Comparison of ENCODE assay signal across 9 cellular contexts in genomic region chr5:33423018-33423630, GRCh38. TPM values are rescaled to one million over a fixed set of nuclear protein-coding genes. Genes with fewer than 3 reads are reported as not detected.
DNase-seq lines count a peak whose midpoint lies in the region; ATAC-seq and TF ChIP-seq lines count a peak whose summit lies in the region.
"Had no signal": no experiment of that assay in that cellular context is flagged by ENCODE, and none has a peak within 500 bp of the region (broad histone marks: within the 10 kb centered on the region; RNA-seq: fewer than 3 reads in every experiment).

No MANE protein-coding gene starts in this region.

- H3K27me3 ChIP-seq in GM23338 (ENCODE audit: insufficient read depth) (no peaks in the 10 kb centered on the region), psoas muscle (ENCODE audit: insufficient read depth in 3 of 3, low read length in 2 of 3) (no peaks in the 10 kb centered on the region)

- TF ChIP-seq CTCF in GM23338 (conservative IDR thresholded peaks at IDR 0.05; ENCODE audit: low read depth in 2 of 2), result peak; percentile 42 to 64
- TF ChIP-seq CTCF in psoas muscle (IDR thresholded peaks at IDR 0.05), result peak; percentile 36

- no peak overlapping the region for H3K27ac Mint-ChIP-seq in GM23338
- H3K27ac Mint-ChIP-seq: naive thymus-derived CD8-positive, alpha-beta T cell had no signal

- intact Hi-C loops in psoas muscle (cut with DNase I), result no loop called here

- H3K27me3 Mint-ChIP-seq in GM23338 (ENCODE audit: insufficient read depth, low read depth, poor library complexity), result no peaks in the 10 kb centered on the region

- H2AFZ ChIP-seq in GM23338, result no peak overlapping the region

- DNase-seq in GM23338 (ENCODE audit: low spot score) (peak; percentile 34), NCI-H2196 treated with DMSO at 0.1 percent for 48 hours (lab: John Stamatoyannopoulos, UW; ENCODE audit: unreplicated experiment) (peak; percentile 5), dermis microvascular lymphatic vessel endothelial cell (ENCODE audit: low read depth in 2 of 2) (peak; percentile 44 to 62), psoas muscle (no peak), mesenteric fat pad (ENCODE audit: low spot score) (no peak)
- no peak for DNase-seq in stimulated activated naive CD4-positive, alpha-beta T cell treated with Interleukin-2 at 50 U/mL for 16 hours (lab: John Stamatoyannopoulos, UW)

- no peaks in the 10 kb centered on the region for H3F3A ChIP-seq in GM23338 (replicated peaks; ENCODE audit: low read depth)

- ATAC-seq in GM23338 (no peak), psoas muscle (no peak), HG03280 (IDR thresholded peaks at IDR 0.05; ENCODE audit: unreplicated experiment) (no peak), GM21529 (IDR thresholded peaks at IDR 0.05; ENCODE audit: unreplicated experiment) (no peak)
- ATAC-seq: naive thymus-derived CD8-positive, alpha-beta T cell had no signal

- no peak overlapping the region for H3K4me3 Mint-ChIP-seq in GM23338
- H3K4me3 Mint-ChIP-seq: naive thymus-derived CD8-positive, alpha-beta T cell had no signal

- WGBS in psoas muscle, 3 donors, result 11 to 17% (median 14%) methylated on average over 3 of the region's 3 CpGs

- H4K20me1 ChIP-seq in GM23338 (replicated peaks; ENCODE audit: insufficient read depth), result no peaks in the 10 kb centered on the region

- no peaks in the 10 kb centered on the region for H3K79me2 ChIP-seq in GM23338 (replicated peaks; ENCODE audit: insufficient read depth)

- H3K4me2 ChIP-seq in GM23338, result no peak overlapping the region

- no peaks in the 10 kb centered on the region for H3K4me1 Mint-ChIP-seq in GM23338
- H3K4me1 Mint-ChIP-seq: naive thymus-derived CD8-positive, alpha-beta T cell had no signal

- H3K4me3 ChIP-seq in GM23338 (no peak overlapping the region), psoas muscle (no peak overlapping the region)

- no peaks in the 10 kb centered on the region for H3K9me3 Mint-ChIP-seq in GM23338
- H3K9me3 Mint-ChIP-seq: naive thymus-derived CD8-positive, alpha-beta T cell had no signal

- H3K36me3 Mint-ChIP-seq in GM23338 (ENCODE audit: low read depth), result no peaks in the 10 kb centered on the region
- H3K36me3 Mint-ChIP-seq: naive thymus-derived CD8-positive, alpha-beta T cell had no signal

- H3K36me3 ChIP-seq in GM23338 (ENCODE audit: insufficient read depth), result no peaks in the 10 kb centered on the region
- H3K36me3 ChIP-seq in psoas muscle (ENCODE audit: insufficient read depth in 1 of 2, low read depth in 1 of 2), result no peaks in the 10 kb centered on the region

- H3K9me3 ChIP-seq in psoas muscle, result no peaks in the 10 kb centered on the region

- H3K27ac ChIP-seq in GM23338 (ENCODE audit: low read depth), result no peak overlapping the region
- no peak overlapping the region for H3K27ac ChIP-seq in psoas muscle

- no peaks in the 10 kb centered on the region for H3K4me1 ChIP-seq in GM23338 (ENCODE audit: insufficient read depth)
- no peaks in the 10 kb centered on the region for H3K4me1 ChIP-seq in psoas muscle

- peaks cover 5% of the 10 kb centered on the region; the same call in 1 of the 2 replicates for H3K9me2 ChIP-seq in GM23338 (ENCODE audit: insufficient read depth)

TF ChIP-seq in GM23338, 12 proteins besides CTCF, POLR2A, EP300 and RAD21 (continues in another document):
- TF ChIP-seq CREB1 (CRISPR knock-in tag; IDR thresholded peaks at IDR 0.05; ENCODE audit: low read depth) (no peak), REST (IDR thresholded peaks at IDR 0.05; ENCODE audit: unreplicated experiment) (no peak), ZNF114 (CRISPR knock-in tag; IDR thresholded peaks at IDR 0.05) (no peak), NANOG (IDR thresholded peaks at IDR 0.05; ENCODE audit: borderline replicate concordance) (no peak), JUNB (IDR thresholded peaks at IDR 0.05; ENCODE audit: unreplicated experiment) (no peak), EZH2phosphoT487 (IDR thresholded peaks at IDR 0.05; ENCODE audit: unreplicated experiment) (no peak), POLR2AphosphoS5 (IDR thresholded peaks at IDR 0.05; ENCODE audit: low read depth) (no peak), ZNF462 (CRISPR knock-in tag; IDR thresholded peaks at IDR 0.05) (no peak)

RNA-seq across cellular contexts. Expression of gene TARS1, which starts 17.6 kb away (rescaled TPM):
- 468 and 473 TPM in 2 replicates for total RNA-seq in GM23338 (2014; rRNA removed; shearing (Covaris generic))
- polyA plus RNA-seq in GM23338 (2016; fragmentation: Nextera tagmentation; extraction: Ambion mirVana) (444 and 458 TPM in 2 replicates), psoas muscle (100 to 1,000 TPM in 2 of 3 donors, 10 to 100 TPM in 1; 56.4 to 152 (median 103) TPM)
- total RNA-seq in dermis microvascular lymphatic vessel endothelial cell (101 and 149 TPM in 2 replicates), psoas muscle (10 to 100 TPM; 50.8 to 89.1 (median 62.8) TPM), mesenteric fat pad (128 TPM)

Comparison
In these comparisons a context has a peak if more than half of its experiments do, and no peak if none do; other contexts are left out.
1. DNase-seq: peak in GM23338 (single experiment), NCI-H2196 treated with DMSO at 0.1 percent for 48 hours (single experiment) and dermis microvascular lymphatic vessel endothelial cell (2 of 2); none in psoas muscle (0 of 2), stimulated activated naive CD4-positive, alpha-beta T cell treated with Interleukin-2 at 50 U/mL for 16 hours (single experiment) and mesenteric fat pad (single experiment).